In the genomic region with DNA sequence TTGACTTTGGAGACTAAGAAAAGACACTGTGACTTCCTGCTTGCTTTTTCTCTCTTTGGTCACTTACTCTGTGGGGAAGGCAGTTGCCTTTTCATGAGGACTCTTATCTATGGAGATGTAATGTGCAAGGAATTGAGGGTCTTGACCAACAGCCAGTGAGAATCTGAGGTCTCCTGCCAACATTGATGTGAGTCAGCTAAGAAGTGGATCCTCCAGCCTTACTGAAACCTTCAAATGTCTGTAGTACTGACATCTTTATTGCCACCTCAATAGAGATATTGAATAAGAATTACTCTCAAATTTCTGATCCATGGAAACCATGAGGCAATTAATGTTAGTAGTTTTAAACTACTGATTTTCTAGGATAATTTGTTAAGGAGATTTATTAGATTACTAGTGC, we compare ENCODE assay signal across 20 cellular contexts.
DNase-seq lines count a peak whose midpoint lies in the region; ATAC-seq and TF ChIP-seq lines count a peak whose summit lies in the region.
"Had no signal": no experiment of that assay in that cellular context is flagged by ENCODE, and none has a peak within 500 bp of the region (broad histone marks: within the 10 kb centered on the region; RNA-seq: fewer than 3 reads in every experiment).

No MANE protein-coding gene starts in this region.

- in situ Hi-C loops in GM13977 (cut with MboI; ENCODE audit: low pct_unique_long_range_greater_than_20kb, low sequenced_read_pairs, unreplicated experiment), result no loop called here

- no peak for ATAC-seq in HG03442 (IDR thresholded peaks at IDR 0.05; ENCODE audit: unreplicated experiment)

- TF ChIP-seq EP300 in sigmoid colon (IDR thresholded peaks at IDR 0.05), result no peak

- intact Hi-C loops in sigmoid colon (cut with DNase I), result no loop called here

- no peak overlapping the region for H3K4me3 ChIP-seq in cardiac fibroblast (replicated peaks in 1 of 2; ENCODE audit: low read depth in 2 of 2, low read length in 2 of 2)
- no peak overlapping the region for H3K4me3 ChIP-seq in sigmoid colon

- no peak overlapping the region for H3K27ac ChIP-seq in sigmoid colon
- H3K27ac ChIP-seq: C4-2B had no signal

- H3K4me1 ChIP-seq in sigmoid colon, result no peaks in the 10 kb centered on the region

- H3K36me3 ChIP-seq in sigmoid colon, result no peaks in the 10 kb centered on the region

- no peak for TF ChIP-seq POLR2A in sigmoid colon (IDR thresholded peaks at IDR 0.05)

- no peaks in the 10 kb centered on the region for H3K9me3 ChIP-seq in sigmoid colon

- no peak for TF ChIP-seq CTCF in cardiac fibroblast (IDR thresholded peaks at IDR 0.05; ENCODE audit: low read depth, low read length)
- no peak for TF ChIP-seq CTCF in GM13977 (IDR thresholded peaks at IDR 0.05; ENCODE audit: extremely low read depth, insufficient read depth, missing control alignments)
- TF ChIP-seq CTCF in sigmoid colon (IDR thresholded peaks at IDR 0.05), result no peak

- H3K27me3 ChIP-seq in sigmoid colon, result no peaks in the 10 kb centered on the region

- DNase-seq in HT1080 (ENCODE audit: low read depth), result peak; percentile 21
- DNase-seq in NCI-H446 treated with DMSO at 0.1 percent for 48 hours (lab: John Stamatoyannopoulos, UW), result peak; percentile 39
- DNase-seq in cardiac fibroblast (ENCODE audit: low read depth in 2 of 2), result peak; percentile 4 to 49
- peak; percentile 31 for DNase-seq in iris pigment epithelial cell (ENCODE audit: low read depth)
- DNase-seq in GM13977 (ENCODE audit: low spot score), result no peak
- DNase-seq in ureter (ENCODE audit: low spot score), result no peak
- DNase-seq in sigmoid colon, result no peak
- DNase-seq: DMS79 treated with DMSO at 0.1 percent for 48 hours, H7, HFFc6, MM.1S, NCI-H1092 treated with DMSO at 0.1 percent for 48 hours, NCI-H146, NCI-H2081, NCI-H510A treated with DMSO at 0.1 percent for 48 hours, NCI-H774, OCI-M1, Right ventricle myocardium superior had no signal

Comparison
In these comparisons a context has a peak if more than half of its experiments do, and no peak if none do; other contexts are left out.
1. DNase-seq: peak in HT1080 (single experiment), NCI-H446 treated with DMSO at 0.1 percent for 48 hours (single experiment), cardiac fibroblast (2 of 2) and iris pigment epithelial cell (single experiment); none in GM13977 (single experiment), ureter (single experiment) and sigmoid colon (single experiment).